Comparison of ENCODE assay signal across 17 cellular contexts in the genomic region with DNA sequence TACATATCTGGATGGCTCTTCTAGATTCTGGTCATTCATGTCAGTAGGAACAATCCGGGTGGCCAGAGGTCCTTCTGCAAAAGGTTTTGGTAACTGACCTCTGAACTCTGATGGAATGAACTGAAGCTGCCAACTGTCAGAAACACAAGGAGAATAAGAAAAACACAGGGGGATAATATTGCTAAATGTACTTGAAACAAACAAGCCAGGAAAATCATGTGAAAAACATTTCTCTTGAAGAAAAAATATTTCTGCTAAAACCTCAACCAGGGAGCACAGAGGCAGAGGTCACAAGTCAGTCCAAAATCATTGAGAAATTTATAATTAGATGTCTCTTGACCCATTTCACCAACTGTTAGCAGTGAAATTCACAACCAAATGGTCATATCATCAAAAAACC. TPM values are rescaled to one million over a fixed set of nuclear protein-coding genes. Genes with fewer than 3 reads are reported as not detected.
DNase-seq lines count a peak whose midpoint lies in the region; ATAC-seq and TF ChIP-seq lines count a peak whose summit lies in the region.
"Had no signal": no experiment of that assay in that cellular context is flagged by ENCODE, and none has a peak within 500 bp of the region (broad histone marks: within the 10 kb centered on the region; RNA-seq: fewer than 3 reads in every experiment).

No MANE protein-coding gene starts in this region.

- TF ChIP-seq POLR2A in heart left ventricle (IDR thresholded peaks at IDR 0.05) = no peak
- no peak for TF ChIP-seq POLR2A in tibial nerve (IDR thresholded peaks at IDR 0.05)

- no peak overlapping the region for H3K4me3 Mint-ChIP-seq in brain
- no peak overlapping the region for H3K4me3 Mint-ChIP-seq in activated naive CD4-positive, alpha-beta T cell treated with anti-CD3 and anti-CD28 coated beads, Interleukin-2, amount 10 ng/mL, durations not matched to agents 7 days and 5 days
- H3K4me3 Mint-ChIP-seq: CD4-positive, alpha-beta memory T cell; GM23338 had no signal

- TF ChIP-seq CTCF in heart left ventricle (IDR thresholded peaks at IDR 0.05) = no peak
- no peak for TF ChIP-seq CTCF in brain (conservative IDR thresholded peaks at IDR 0.05)
- no peak for TF ChIP-seq CTCF in tibial nerve (IDR thresholded peaks at IDR 0.05)

- no peak overlapping the region for H3K27ac ChIP-seq in heart left ventricle
- H3K27ac ChIP-seq in tibial nerve = peak overlapping the region in 2 of 4 donors; percentile 65
- H3K27ac ChIP-seq in SJCRH30 = no peak overlapping the region

- H3K36me3 ChIP-seq in heart left ventricle (peaks cover 0 to 90% (median 57%) of the 10 kb centered on the region in 9 donors), tibial nerve (peaks cover 0 to 44% (median 0%) of the 10 kb centered on the region in 3 donors), SJCRH30 (peaks cover 3% of the 10 kb centered on the region)

- H3K9me3 ChIP-seq in heart left ventricle (no peaks in the 10 kb centered on the region), tibial nerve (no peaks in the 10 kb centered on the region), SJCRH30 (replicated peaks) (no peaks in the 10 kb centered on the region)

- H3K27me3 ChIP-seq in heart left ventricle (no peaks in the 10 kb centered on the region), tibial nerve (no peaks in the 10 kb centered on the region), SJCRH30 (no peaks in the 10 kb centered on the region)

- peaks cover 0 to 9% (median under 1%) of the 10 kb centered on the region in 12 donors for H3K4me1 ChIP-seq in heart left ventricle
- H3K4me1 ChIP-seq in tibial nerve = peaks cover 0 to 20% (median 0%) of the 10 kb centered on the region in 4 donors
- H3K4me1 ChIP-seq in SJCRH30 = no peaks in the 10 kb centered on the region

- H3K9me3 Mint-ChIP-seq in brain = no peaks in the 10 kb centered on the region
- H3K9me3 Mint-ChIP-seq in activated naive CD4-positive, alpha-beta T cell treated with anti-CD3 and anti-CD28 coated beads, Interleukin-2, amount 10 ng/mL, durations not matched to agents 7 days and 5 days = no peaks in the 10 kb centered on the region
- H3K9me3 Mint-ChIP-seq: CD4-positive, alpha-beta memory T cell; GM23338 had no signal

- peaks cover 28% of the 10 kb centered on the region for H3K36me3 Mint-ChIP-seq in brain
- peaks cover 37% of the 10 kb centered on the region for H3K36me3 Mint-ChIP-seq in activated naive CD4-positive, alpha-beta T cell treated with anti-CD3 and anti-CD28 coated beads, Interleukin-2, amount 10 ng/mL, durations not matched to agents 7 days and 5 days

- peak overlapping the region in 3 of 5 experiments; percentile 23 to 64 (median 31) for H3K27ac Mint-ChIP-seq in brain
- H3K27ac Mint-ChIP-seq in activated naive CD4-positive, alpha-beta T cell treated with anti-CD3 and anti-CD28 coated beads, Interleukin-2, amount 10 ng/mL, durations not matched to agents 7 days and 5 days = no peak overlapping the region
- H3K27ac Mint-ChIP-seq: CD4-positive, alpha-beta memory T cell; GM23338 had no signal

- H3K27me3 Mint-ChIP-seq in brain = no peaks in the 10 kb centered on the region
- H3K27me3 Mint-ChIP-seq in activated naive CD4-positive, alpha-beta T cell treated with anti-CD3 and anti-CD28 coated beads, Interleukin-2, amount 10 ng/mL, durations not matched to agents 7 days and 5 days = no peaks in the 10 kb centered on the region
- H3K27me3 Mint-ChIP-seq: CD4-positive, alpha-beta memory T cell had no signal

- H3K4me3 ChIP-seq in heart left ventricle (no peak overlapping the region), tibial nerve (no peak overlapping the region), SJCRH30 (no peak overlapping the region)
- H3K4me3 ChIP-seq: GM23338 had no signal

- intact Hi-C loops in Right ventricle myocardium superior (cut with DNase I) = loop anchor here (5.0 kb wide), 1 partner anchor 54 kb away; no protein-coding TSS in a partner anchor
- intact Hi-C loops in heart left ventricle (cut with DNase I) = loop anchor here in 2 of 10 donors (5.0 to 10.0 kb wide), 2 partner anchors 51 to 59 kb away; no protein-coding TSS in a partner anchor

- 73 to 84% (median 78%) methylated on average over 1 of the region's 1 CpG for WGBS in heart left ventricle, 4 donors
- 52 to 65% methylated on average over 1 of the region's 1 CpG for WGBS in tibial nerve, 2 donors

- DNase-seq in Right ventricle myocardium superior (no peak), heart left ventricle (no peak), left lobe of liver (ENCODE audit: low spot score) (no peak), tibial nerve (ENCODE audit: low spot score in 2 of 2) (peak in 1 of 2 donors; percentile 31), SJCRH30 (no peak)
- DNase-seq in activated naive CD4-positive, alpha-beta T cell treated with anti-CD3 and anti-CD28 coated beads, Interleukin-2, amount 10 ng/mL, durations not matched to agents 7 days and 5 days = no peak
- DNase-seq: 8988T; CD4-positive, alpha-beta memory T cell; DMS79; NCI-H1436 treated with DMSO at 0.1 percent for 48 hours; NCI-H2081; NCI-H510A; NCI-H82 had no signal

- CTCF ChIA-PET in activated naive CD4-positive, alpha-beta T cell treated with anti-CD3 and anti-CD28 coated beads, Interleukin-2, amount 10 ng/mL, durations not matched to agents 7 days and 5 days (lab: Charles Lee) = no interaction called here

- ATAC-seq in Right ventricle myocardium superior (ENCODE audit: poor library complexity) = peak; percentile 7
- no peak for ATAC-seq in heart left ventricle
- ATAC-seq in left lobe of liver = peak; percentile 39
- no peak for ATAC-seq in GM21723 (IDR thresholded peaks at IDR 0.05; ENCODE audit: unreplicated experiment)
- ATAC-seq: GM23338, HCT116 had no signal

- TF ChIP-seq EP300 in tibial nerve (IDR thresholded peaks at IDR 0.05) = peak; percentile 27 to 75

- H3K4me1 Mint-ChIP-seq in brain = peaks cover 22% of the 10 kb centered on the region
- peaks cover 7% of the 10 kb centered on the region for H3K4me1 Mint-ChIP-seq in activated naive CD4-positive, alpha-beta T cell treated with anti-CD3 and anti-CD28 coated beads, Interleukin-2, amount 10 ng/mL, durations not matched to agents 7 days and 5 days

RNA-seq across cellular contexts. Expression of a gene that starts 35.2 kb away (rescaled TPM):
- total RNA-seq in Right ventricle myocardium superior = 12.4 TPM
- total RNA-seq in heart left ventricle = 10 to 100 TPM; 13.5 to 26.5 (median 17.6) TPM
- polyA plus RNA-seq in heart left ventricle = 10 to 100 TPM; 16.2 to 20.9 TPM
- polyA plus RNA-seq in brain (ENCODE audit: insufficient read depth, low read depth, low replicate concordance) = 31.5 TPM
- 15.0 TPM for total RNA-seq in left lobe of liver
- total RNA-seq in tibial nerve = 10 to 100 TPM; 26.7 to 35.1 (median 30.6) TPM
- total RNA-seq in SJCRH30 (2014; rRNA removed; shearing (Covaris generic)) = 29.7 and 31.4 TPM in 2 replicates

RNA-seq across cellular contexts. Expression of a gene that starts 42.8 kb away (rescaled TPM):
- 0.86 TPM for total RNA-seq in Right ventricle myocardium superior
- total RNA-seq in heart left ventricle = 1 to 10 TPM in 6 of 9 donors, under 1 TPM in 3; 0.93 to 2.0 (median 1.3) TPM
- 1 to 10 TPM in 1 of 2 donors, under 1 TPM in 1; 0.69 to 1.1 TPM for polyA plus RNA-seq in heart left ventricle
- 1.7 TPM for polyA plus RNA-seq in brain (ENCODE audit: insufficient read depth, low read depth, low replicate concordance)
- 0.70 TPM for total RNA-seq in left lobe of liver
- total RNA-seq in tibial nerve = 1 to 10 TPM; 1.1 to 3.0 (median 1.7) TPM
- 0.77 and 1.2 TPM in 2 replicates for total RNA-seq in SJCRH30 (2014; rRNA removed; shearing (Covaris generic))

RNA-seq across cellular contexts. Expression of a gene that starts 43.2 kb away (rescaled TPM):
- total RNA-seq in Right ventricle myocardium superior = 32.4 TPM
- 10 to 100 TPM; 11.9 to 38.7 (median 31.8) TPM for total RNA-seq in heart left ventricle
- 10 to 100 TPM; 12.9 to 39.5 TPM for polyA plus RNA-seq in heart left ventricle
- polyA plus RNA-seq in brain (ENCODE audit: insufficient read depth, low read depth, low replicate concordance) = 54.4 TPM
- 12.5 TPM for total RNA-seq in left lobe of liver
- 10 to 100 TPM; 25.3 to 29.3 (median 28.1) TPM for total RNA-seq in tibial nerve
- 23.1 and 23.9 TPM in 2 replicates for total RNA-seq in SJCRH30 (2014; rRNA removed; shearing (Covaris generic))

Comparison
In these comparisons a context has a peak if more than half of its experiments do, and no peak if none do; other contexts are left out.
1. ATAC-seq: peak in Right ventricle myocardium superior (single experiment) and left lobe of liver (single experiment); none in heart left ventricle (0 of 4) and GM21723 (single experiment).